In genomic region chr11:92269021-92269420, GRCh38 we compare ENCODE assay signal across 10 cellular contexts. TPM values are rescaled to one million over a fixed set of nuclear protein-coding genes. Genes with fewer than 3 reads are reported as not detected.
DNase-seq lines count a peak whose midpoint lies in the region; ATAC-seq and TF ChIP-seq lines count a peak whose summit lies in the region.
"Had no signal": no experiment of that assay in that cellular context is flagged by ENCODE, and none has a peak within 500 bp of the region (broad histone marks: within the 10 kb centered on the region; RNA-seq: fewer than 3 reads in every experiment).

No MANE protein-coding gene starts in this region.

- no peaks in the 10 kb centered on the region for H3K27me3 ChIP-seq in RWPE2 (ENCODE audit: insufficient read depth, poor library complexity, severe bottlenecking)

- peaks cover 19% of the 10 kb centered on the region for H3K4me1 ChIP-seq in RWPE2 (ENCODE audit: insufficient read depth, poor library complexity, severe bottlenecking)

- peaks cover 7% of the 10 kb centered on the region for H3K9me3 Mint-ChIP-seq in osteocyte (ENCODE audit: unreplicated experiment)

- no peak overlapping the region for H3K4me3 Mint-ChIP-seq in osteocyte (ENCODE audit: unreplicated experiment)
- H3K4me3 Mint-ChIP-seq: activated naive CD8-positive, alpha-beta T cell had no signal

- no peaks in the 10 kb centered on the region for H3K27me3 Mint-ChIP-seq in osteocyte (ENCODE audit: unreplicated experiment)
- H3K27me3 Mint-ChIP-seq: activated naive CD8-positive, alpha-beta T cell had no signal

- TF ChIP-seq CTCF in RWPE2 (IDR thresholded peaks at IDR 0.05; ENCODE audit: poor library complexity, severe bottlenecking) (no peak), osteocyte (IDR thresholded peaks at IDR 0.05) (no peak)

- H3K36me3 ChIP-seq in RWPE2 (ENCODE audit: low read depth), result no peaks in the 10 kb centered on the region

- peak overlapping the region; percentile 70 for H3K27ac Mint-ChIP-seq in osteocyte (ENCODE audit: unreplicated experiment)
- H3K27ac Mint-ChIP-seq: activated naive CD8-positive, alpha-beta T cell had no signal

- DNase-seq in GM03348 (ENCODE audit: low spot score) (peak; percentile 69), RWPE2 (ENCODE audit: low spot score) (no peak), fibroblast of peridontal ligament (ENCODE audit: extremely low read depth) (peak; percentile 60), osteocyte (ENCODE audit: extremely low spot score, unreplicated experiment) (no peak), NOMO-1 treated with dmso at 0.1 percent for 144 hours (lab: John Stamatoyannopoulos, UW; ENCODE audit: unreplicated experiment) (no peak), SHP77 treated with DMSO at 0.1 percent for 48 hours (lab: John Stamatoyannopoulos, UW) (no peak)
- DNase-seq: NCI-H1930 had no signal

- ATAC-seq in RWPE2 (ENCODE audit: low read depth) (peak; percentile 97), GM18519 (IDR thresholded peaks at IDR 0.05; ENCODE audit: low FRiP score, unreplicated experiment) (no peak), GM21360 (IDR thresholded peaks at IDR 0.05; ENCODE audit: unreplicated experiment) (no peak)

- peaks cover 30% of the 10 kb centered on the region for H3K4me1 Mint-ChIP-seq in osteocyte (ENCODE audit: unreplicated experiment)

- H3K9me3 ChIP-seq in RWPE2 (ENCODE audit: severe bottlenecking), result no peaks in the 10 kb centered on the region

- H3K36me3 Mint-ChIP-seq in osteocyte (ENCODE audit: unreplicated experiment), result peaks cover 1% of the 10 kb centered on the region
- H3K36me3 Mint-ChIP-seq: activated naive CD8-positive, alpha-beta T cell had no signal

- peak overlapping the region; percentile 89 for H3K27ac ChIP-seq in RWPE2 (ENCODE audit: poor library complexity, severe bottlenecking)

- no peak overlapping the region for H3K4me3 ChIP-seq in RWPE2 (ENCODE audit: severe bottlenecking)

RNA-seq across cellular contexts. Expression of gene FAT3, which starts 44.4 kb away (rescaled TPM):
- 12.3 and 13.2 TPM in 2 replicates for total RNA-seq in osteocyte

Comparison
In these comparisons a context has a peak if more than half of its experiments do, and no peak if none do; other contexts are left out.
1. DNase-seq: peak in GM03348 (single experiment) and fibroblast of peridontal ligament (single experiment); none in RWPE2 (single experiment), osteocyte (single experiment), NOMO-1 treated with dmso at 0.1 percent for 144 hours (single experiment) and SHP77 treated with DMSO at 0.1 percent for 48 hours (single experiment).